Comparison of ENCODE assay signal across 1 cellular context in the genomic region with DNA sequence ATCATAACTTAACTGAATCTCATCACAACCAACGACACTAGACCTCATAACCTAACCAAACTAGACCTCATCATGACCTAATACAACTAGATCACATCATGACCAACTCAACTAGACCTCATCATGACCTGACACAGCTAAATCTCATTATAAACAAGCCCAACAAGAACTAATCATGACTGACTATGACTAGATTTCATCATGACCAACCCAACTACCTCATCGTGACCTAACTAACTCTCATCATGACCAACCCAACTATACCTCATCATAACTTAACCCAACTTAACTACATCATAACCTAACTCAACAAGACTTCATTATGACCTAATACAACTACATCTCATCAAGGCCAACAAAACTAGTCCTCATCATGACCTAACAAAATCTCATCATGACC.
TF ChIP-seq lines count a peak whose summit lies in the region.

No MANE protein-coding gene starts in this region.

TF ChIP-seq in HEK293, 187 proteins besides CTCF, POLR2A, EP300 and RAD21 (continued from another document):
- TF ChIP-seq, protein P1, sequence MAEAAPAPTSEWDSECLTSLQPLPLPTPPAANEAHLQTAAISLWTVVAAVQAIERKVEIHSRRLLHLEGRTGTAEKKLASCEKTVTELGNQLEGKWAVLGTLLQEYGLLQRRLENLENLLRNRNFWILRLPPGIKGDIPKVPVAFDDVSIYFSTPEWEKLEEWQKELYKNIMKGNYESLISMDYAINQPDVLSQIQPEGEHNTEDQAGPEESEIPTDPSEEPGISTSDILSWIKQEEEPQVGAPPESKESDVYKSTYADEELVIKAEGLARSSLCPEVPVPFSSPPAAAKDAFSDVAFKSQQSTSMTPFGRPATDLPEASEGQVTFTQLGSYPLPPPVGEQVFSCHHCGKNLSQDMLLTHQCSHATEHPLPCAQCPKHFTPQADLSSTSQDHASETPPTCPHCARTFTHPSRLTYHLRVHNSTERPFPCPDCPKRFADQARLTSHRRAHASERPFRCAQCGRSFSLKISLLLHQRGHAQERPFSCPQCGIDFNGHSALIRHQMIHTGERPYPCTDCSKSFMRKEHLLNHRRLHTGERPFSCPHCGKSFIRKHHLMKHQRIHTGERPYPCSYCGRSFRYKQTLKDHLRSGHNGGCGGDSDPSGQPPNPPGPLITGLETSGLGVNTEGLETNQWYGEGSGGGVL (tag by site-specific recombination; IDR thresholded peaks at IDR 0.05): peak; percentile 61
- TF ChIP-seq BCL11B (tag by site-specific recombination; IDR thresholded peaks at IDR 0.05; ENCODE audit: low read depth) (no peak), KLF9 (tag by site-specific recombination; IDR thresholded peaks at IDR 0.05; ENCODE audit: low read depth) (no peak), ZNF514 (tag by site-specific recombination; IDR thresholded peaks at IDR 0.05) (peak; percentile 3; the same call in 1 of the 2 replicates), ZNF658 (tag by site-specific recombination; IDR thresholded peaks at IDR 0.05) (no peak), ZNF501 (tag by site-specific recombination; IDR thresholded peaks at IDR 0.05) (no peak), ZNF707 (tag by site-specific recombination; IDR thresholded peaks at IDR 0.05) (0 out of 2 replicates have a peak, but pooled peaks have one; percentile 1), ZNF837 (tag by site-specific recombination; IDR thresholded peaks at IDR 0.05) (no peak), ZNF701 (tag by site-specific recombination; IDR thresholded peaks at IDR 0.05) (no peak), ZNF76 (tag by site-specific recombination; IDR thresholded peaks at IDR 0.05; ENCODE audit: borderline replicate concordance, low read depth) (no peak), SCRT1 (tag by site-specific recombination; IDR thresholded peaks at IDR 0.05; ENCODE audit: borderline replicate concordance) (no peak), ZNF629 (tag by site-specific recombination; IDR thresholded peaks at IDR 0.05) (peak; percentile 79), ZBTB21 (tag by site-specific recombination; IDR thresholded peaks at IDR 0.05) (peak; percentile 91)
- TF ChIP-seq, protein P2, sequence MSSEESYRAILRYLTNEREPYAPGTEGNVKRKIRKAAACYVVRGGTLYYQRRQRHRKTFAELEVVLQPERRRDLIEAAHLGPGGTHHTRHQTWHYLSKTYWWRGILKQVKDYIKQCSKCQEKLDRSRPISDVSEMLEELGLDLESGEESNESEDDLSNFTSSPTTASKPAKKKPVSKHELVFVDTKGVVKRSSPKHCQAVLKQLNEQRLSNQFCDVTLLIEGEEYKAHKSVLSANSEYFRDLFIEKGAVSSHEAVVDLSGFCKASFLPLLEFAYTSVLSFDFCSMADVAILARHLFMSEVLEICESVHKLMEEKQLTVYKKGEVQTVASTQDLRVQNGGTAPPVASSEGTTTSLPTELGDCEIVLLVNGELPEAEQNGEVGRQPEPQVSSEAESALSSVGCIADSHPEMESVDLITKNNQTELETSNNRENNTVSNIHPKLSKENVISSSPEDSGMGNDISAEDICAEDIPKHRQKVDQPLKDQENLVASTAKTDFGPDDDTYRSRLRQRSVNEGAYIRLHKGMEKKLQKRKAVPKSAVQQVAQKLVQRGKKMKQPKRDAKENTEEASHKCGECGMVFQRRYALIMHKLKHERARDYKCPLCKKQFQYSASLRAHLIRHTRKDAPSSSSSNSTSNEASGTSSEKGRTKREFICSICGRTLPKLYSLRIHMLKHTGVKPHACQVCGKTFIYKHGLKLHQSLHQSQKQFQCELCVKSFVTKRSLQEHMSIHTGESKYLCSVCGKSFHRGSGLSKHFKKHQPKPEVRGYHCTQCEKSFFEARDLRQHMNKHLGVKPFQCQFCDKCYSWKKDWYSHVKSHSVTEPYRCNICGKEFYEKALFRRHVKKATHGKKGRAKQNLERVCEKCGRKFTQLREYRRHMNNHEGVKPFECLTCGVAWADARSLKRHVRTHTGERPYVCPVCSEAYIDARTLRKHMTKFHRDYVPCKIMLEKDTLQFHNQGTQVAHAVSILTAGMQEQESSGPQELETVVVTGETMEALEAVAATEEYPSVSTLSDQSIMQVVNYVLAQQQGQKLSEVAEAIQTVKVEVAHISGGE (tag by site-specific recombination; conservative IDR thresholded peaks at IDR 0.05; ENCODE audit: low read depth): no peak
- TF ChIP-seq, protein P3, sequence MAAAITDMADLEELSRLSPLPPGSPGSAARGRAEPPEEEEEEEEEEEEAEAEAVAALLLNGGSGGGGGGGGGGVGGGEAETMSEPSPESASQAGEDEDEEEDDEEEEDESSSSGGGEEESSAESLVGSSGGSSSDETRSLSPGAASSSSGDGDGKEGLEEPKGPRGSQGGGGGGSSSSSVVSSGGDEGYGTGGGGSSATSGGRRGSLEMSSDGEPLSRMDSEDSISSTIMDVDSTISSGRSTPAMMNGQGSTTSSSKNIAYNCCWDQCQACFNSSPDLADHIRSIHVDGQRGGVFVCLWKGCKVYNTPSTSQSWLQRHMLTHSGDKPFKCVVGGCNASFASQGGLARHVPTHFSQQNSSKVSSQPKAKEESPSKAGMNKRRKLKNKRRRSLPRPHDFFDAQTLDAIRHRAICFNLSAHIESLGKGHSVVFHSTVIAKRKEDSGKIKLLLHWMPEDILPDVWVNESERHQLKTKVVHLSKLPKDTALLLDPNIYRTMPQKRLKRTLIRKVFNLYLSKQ (tag by site-specific recombination; IDR thresholded peaks at IDR 0.05; ENCODE audit: borderline replicate concordance): no peak
- TF ChIP-seq, protein P4, sequence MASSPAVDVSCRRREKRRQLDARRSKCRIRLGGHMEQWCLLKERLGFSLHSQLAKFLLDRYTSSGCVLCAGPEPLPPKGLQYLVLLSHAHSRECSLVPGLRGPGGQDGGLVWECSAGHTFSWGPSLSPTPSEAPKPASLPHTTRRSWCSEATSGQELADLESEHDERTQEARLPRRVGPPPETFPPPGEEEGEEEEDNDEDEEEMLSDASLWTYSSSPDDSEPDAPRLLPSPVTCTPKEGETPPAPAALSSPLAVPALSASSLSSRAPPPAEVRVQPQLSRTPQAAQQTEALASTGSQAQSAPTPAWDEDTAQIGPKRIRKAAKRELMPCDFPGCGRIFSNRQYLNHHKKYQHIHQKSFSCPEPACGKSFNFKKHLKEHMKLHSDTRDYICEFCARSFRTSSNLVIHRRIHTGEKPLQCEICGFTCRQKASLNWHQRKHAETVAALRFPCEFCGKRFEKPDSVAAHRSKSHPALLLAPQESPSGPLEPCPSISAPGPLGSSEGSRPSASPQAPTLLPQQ (tag by site-specific recombination; IDR thresholded peaks at IDR 0.05): no peak
- TF ChIP-seq, protein P5, sequence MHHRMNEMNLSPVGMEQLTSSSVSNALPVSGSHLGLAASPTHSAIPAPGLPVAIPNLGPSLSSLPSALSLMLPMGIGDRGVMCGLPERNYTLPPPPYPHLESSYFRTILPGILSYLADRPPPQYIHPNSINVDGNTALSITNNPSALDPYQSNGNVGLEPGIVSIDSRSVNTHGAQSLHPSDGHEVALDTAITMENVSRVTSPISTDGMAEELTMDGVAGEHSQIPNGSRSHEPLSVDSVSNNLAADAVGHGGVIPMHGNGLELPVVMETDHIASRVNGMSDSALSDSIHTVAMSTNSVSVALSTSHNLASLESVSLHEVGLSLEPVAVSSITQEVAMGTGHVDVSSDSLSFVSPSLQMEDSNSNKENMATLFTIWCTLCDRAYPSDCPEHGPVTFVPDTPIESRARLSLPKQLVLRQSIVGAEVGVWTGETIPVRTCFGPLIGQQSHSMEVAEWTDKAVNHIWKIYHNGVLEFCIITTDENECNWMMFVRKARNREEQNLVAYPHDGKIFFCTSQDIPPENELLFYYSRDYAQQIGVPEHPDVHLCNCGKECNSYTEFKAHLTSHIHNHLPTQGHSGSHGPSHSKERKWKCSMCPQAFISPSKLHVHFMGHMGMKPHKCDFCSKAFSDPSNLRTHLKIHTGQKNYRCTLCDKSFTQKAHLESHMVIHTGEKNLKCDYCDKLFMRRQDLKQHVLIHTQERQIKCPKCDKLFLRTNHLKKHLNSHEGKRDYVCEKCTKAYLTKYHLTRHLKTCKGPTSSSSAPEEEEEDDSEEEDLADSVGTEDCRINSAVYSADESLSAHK (tag by site-specific recombination; IDR thresholded peaks at IDR 0.05): no peak
- TF ChIP-seq, protein P6, sequence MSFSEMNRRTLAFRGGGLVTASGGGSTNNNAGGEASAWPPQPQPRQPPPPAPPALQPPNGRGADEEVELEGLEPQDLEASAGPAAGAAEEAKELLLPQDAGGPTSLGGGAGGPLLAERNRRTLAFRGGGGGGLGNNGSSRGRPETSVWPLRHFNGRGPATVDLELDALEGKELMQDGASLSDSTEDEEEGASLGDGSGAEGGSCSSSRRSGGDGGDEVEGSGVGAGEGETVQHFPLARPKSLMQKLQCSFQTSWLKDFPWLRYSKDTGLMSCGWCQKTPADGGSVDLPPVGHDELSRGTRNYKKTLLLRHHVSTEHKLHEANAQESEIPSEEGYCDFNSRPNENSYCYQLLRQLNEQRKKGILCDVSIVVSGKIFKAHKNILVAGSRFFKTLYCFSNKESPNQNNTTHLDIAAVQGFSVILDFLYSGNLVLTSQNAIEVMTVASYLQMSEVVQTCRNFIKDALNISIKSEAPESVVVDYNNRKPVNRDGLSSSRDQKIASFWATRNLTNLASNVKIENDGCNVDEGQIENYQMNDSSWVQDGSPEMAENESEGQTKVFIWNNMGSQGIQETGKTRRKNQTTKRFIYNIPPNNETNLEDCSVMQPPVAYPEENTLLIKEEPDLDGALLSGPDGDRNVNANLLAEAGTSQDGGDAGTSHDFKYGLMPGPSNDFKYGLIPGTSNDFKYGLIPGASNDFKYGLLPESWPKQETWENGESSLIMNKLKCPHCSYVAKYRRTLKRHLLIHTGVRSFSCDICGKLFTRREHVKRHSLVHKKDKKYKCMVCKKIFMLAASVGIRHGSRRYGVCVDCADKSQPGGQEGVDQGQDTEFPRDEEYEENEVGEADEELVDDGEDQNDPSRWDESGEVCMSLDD (tag by site-specific recombination; IDR thresholded peaks at IDR 0.05): no peak
